In genomic region chr13:42964681-42965305, GRCh38 we compare ENCODE assay signal across 28 cellular contexts.
"Had no signal": no experiment of that assay in that cellular context is flagged by ENCODE, and none has a peak within 500 bp of the region (broad histone marks: within the 10 kb centered on the region; RNA-seq: fewer than 3 reads in every experiment).

No MANE protein-coding gene starts in this region.

- H3K27ac Mint-ChIP-seq: activated naive CD4-positive, alpha-beta T cell treated with anti-CD3 and anti-CD28 coated beads, Interleukin-2, amount 10 ng/mL, durations not matched to agents 7 days and 5 days; activated naive CD8-positive, alpha-beta T cell treated with anti-CD3 and anti-CD28 coated beads, Interleukin-2, amount 50 U/mL, for 24 hours; effector memory CD8-positive, alpha-beta T cell; naive thymus-derived CD4-positive, alpha-beta T cell; WTC11 had no signal

- H3K27me3 Mint-ChIP-seq: activated naive CD4-positive, alpha-beta T cell treated with anti-CD3 and anti-CD28 coated beads, Interleukin-2, amount 10 ng/mL, durations not matched to agents 7 days and 5 days; activated naive CD8-positive, alpha-beta T cell treated with anti-CD3 and anti-CD28 coated beads, Interleukin-2, amount 50 U/mL, for 24 hours; effector memory CD8-positive, alpha-beta T cell; naive thymus-derived CD4-positive, alpha-beta T cell had no signal

- H3K4me3 ChIP-seq: dorsolateral prefrontal cortex, esophagus muscularis mucosa, heart right ventricle, lower lobe of right lung, pancreas, psoas muscle, right atrium auricular region, upper lobe of left lung had no signal

- H3K4me3 Mint-ChIP-seq: activated naive CD4-positive, alpha-beta T cell treated with anti-CD3 and anti-CD28 coated beads, Interleukin-2, amount 10 ng/mL, durations not matched to agents 7 days and 5 days; activated naive CD8-positive, alpha-beta T cell treated with anti-CD3 and anti-CD28 coated beads, Interleukin-2, amount 50 U/mL, for 24 hours; effector memory CD8-positive, alpha-beta T cell; naive thymus-derived CD4-positive, alpha-beta T cell; WTC11 had no signal

- H3K27me3 ChIP-seq: brain microvascular endothelial cell, dorsolateral prefrontal cortex, esophagus muscularis mucosa, heart right ventricle, neutrophil, pancreas, right atrium auricular region, upper lobe of left lung had no signal

- H3K9me3 Mint-ChIP-seq: activated naive CD4-positive, alpha-beta T cell treated with anti-CD3 and anti-CD28 coated beads, Interleukin-2, amount 10 ng/mL, durations not matched to agents 7 days and 5 days; activated naive CD8-positive, alpha-beta T cell treated with anti-CD3 and anti-CD28 coated beads, Interleukin-2, amount 50 U/mL, for 24 hours; effector memory CD8-positive, alpha-beta T cell; naive thymus-derived CD4-positive, alpha-beta T cell had no signal

- H3K27ac ChIP-seq: brain microvascular endothelial cell, dorsolateral prefrontal cortex, esophagus muscularis mucosa, heart right ventricle, lower lobe of right lung, neutrophil, pancreas, psoas muscle, right atrium auricular region, upper lobe of left lung had no signal

- H3K9me3 ChIP-seq: esophagus muscularis mucosa, heart right ventricle, lower lobe of right lung, neutrophil, pancreas, psoas muscle, right atrium auricular region, upper lobe of left lung had no signal

- FAIRE-seq: colon, endothelial cell of umbilical vein, keratinocyte, pancreas had no signal

- DNase-seq: activated CD4-positive, alpha-beta T cell treated with anti-CD3 and anti-CD28 coated beads, Interleukin-2, amount 50 U/mL, for 48 hours; activated effector memory CD4-positive, alpha-beta T cell treated with Interleukin-2 at 50 U/mL for 16 hours; activated naive CD4-positive, alpha-beta T cell treated with anti-CD3 and anti-CD28 coated beads, Interleukin-2, amount 10 ng/mL, durations not matched to agents 7 days and 5 days; activated naive CD8-positive, alpha-beta T cell treated with anti-CD3 and anti-CD28 coated beads, Interleukin-2, amount 50 U/mL, for 24 hours; activated T-cell treated with anti-CD3 and anti-CD28 coated beads, Interleukin-2, amount 50 U/mL, for 48 hours; anterior cingulate cortex; brain microvascular endothelial cell; caudate nucleus; dorsolateral prefrontal cortex; effector memory CD8-positive, alpha-beta T cell; heart right ventricle; lower lobe of right lung; naive thymus-derived CD4-positive, alpha-beta T cell; pancreas; psoas muscle; stimulated activated CD4-positive, alpha-beta T cell treated with anti-CD3 and anti-CD28 coated beads, Interleukin-12 subunit alpha, Interleukin-12 subunit beta, amount 100 ng/mL, for 4 hours; stimulated activated CD4-positive, alpha-beta T cell treated with anti-CD3 and anti-CD28 coated beads, Interleukin-4, amount 100 ng/mL, for 4 hours; stimulated activated naive CD8-positive, alpha-beta T cell treated with anti-CD3 and anti-CD28 coated beads, Interleukin-15, Interleukin-2, amounts not matched to agents 100 U/mL and 50 U/mL, for 24 hours; T1000; upper lobe of left lung had no signal

- H3K4me1 ChIP-seq: psoas muscle had no signal

- ATAC-seq: activated naive CD8-positive, alpha-beta T cell treated with anti-CD3 and anti-CD28 coated beads, Interleukin-2, amount 50 U/mL, for 24 hours; effector memory CD8-positive, alpha-beta T cell; heart right ventricle; left lobe of liver; lower lobe of right lung; naive thymus-derived CD4-positive, alpha-beta T cell; pancreas; psoas muscle; stimulated activated naive CD8-positive, alpha-beta T cell treated with anti-CD3 and anti-CD28 coated beads, Interleukin-15, Interleukin-2, amounts not matched to agents 100 U/mL and 50 U/mL, for 24 hours; WTC11 had no signal

- H3K36me3 ChIP-seq: neutrophil, pancreas, right atrium auricular region had no signal
